Comparison of ENCODE assay signal across 8 cellular contexts in the genomic region with DNA sequence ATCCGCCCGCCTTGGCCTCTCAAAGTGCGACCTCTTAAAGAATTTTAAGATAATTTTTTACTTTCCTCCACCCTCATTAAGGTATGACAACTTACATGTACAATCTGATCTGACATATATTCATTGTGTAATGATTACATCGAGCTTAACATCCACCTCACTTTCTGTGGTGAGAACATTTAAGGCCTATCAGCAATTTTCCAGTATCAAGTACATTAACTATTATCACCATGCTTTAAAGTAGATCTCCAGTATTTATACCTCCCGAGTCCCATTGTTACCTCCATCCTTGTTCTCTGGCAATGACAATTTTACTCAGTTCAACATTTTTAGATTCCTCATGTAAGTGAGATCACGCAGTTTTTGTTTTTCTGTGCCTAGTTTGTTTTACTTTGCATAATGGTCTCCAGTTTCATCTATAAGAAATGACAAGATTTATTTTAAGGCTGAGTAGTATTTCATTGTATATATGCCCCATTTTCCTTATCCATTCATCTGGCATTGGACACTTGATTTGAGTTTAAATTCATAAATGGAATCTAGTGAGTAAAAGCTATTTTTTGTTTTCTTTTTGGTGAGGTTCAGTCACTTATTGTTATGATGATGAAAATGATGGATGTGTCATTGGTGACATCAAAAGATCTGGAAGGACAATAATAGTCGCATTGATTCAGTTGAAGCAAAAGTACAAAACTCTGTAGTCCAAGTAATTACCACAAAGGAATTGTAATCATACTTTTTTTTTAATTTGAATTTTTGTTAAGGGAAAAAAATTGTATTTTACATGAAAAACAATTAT.
DNase-seq lines count a peak whose midpoint lies in the region; ATAC-seq and TF ChIP-seq lines count a peak whose summit lies in the region.

No MANE protein-coding gene starts in this region.

- intact Hi-C loops in HCT116 (cut with micrococcal nuclease) (no loop called here), esophagus muscularis mucosa (cut with DNase I) (no loop called here), sigmoid colon (cut with DNase I) (no loop called here)

- RAD21 ChIA-PET in HCT116 (lab: Charles Lee; ENCODE audit: low non-redundant PET in 1 of 2, low total read pairs in 2 of 2, uncharacterized antibody in 2 of 2, unreplicated experiment in 2 of 2), result no interaction called here

- CTCF ChIA-PET in BJ (lab: Yijun Ruan, JAX) (interaction anchor here (0.7 to 8.3 kb wide), 5 partner anchors 10 to 1833 kb away, joined by 3 to 120 read pairs (median 4); a partner anchor contains a TSS), HCT116 (lab: Charles Lee) (interaction anchor here (1.1 to 1.4 kb wide), 3 partner anchors 9 to 71 kb away, joined by 3 to 5 read pairs (median 3); no protein-coding TSS in a partner anchor)

- POLR2A ChIA-PET in BJ (lab: Charles Lee) (interaction anchor here (0.7 to 3.1 kb wide), 8 partner anchors 11 to 69 kb away, joined by 3 to 31 read pairs (median 4); a partner anchor contains a TSS), HCT116 (lab: Charles Lee) (interaction anchor here (1.4 to 9.0 kb wide), 8 partner anchors 9 to 1804 kb away, joined by 4 to 173 read pairs (median 50); a partner anchor contains a TSS)

- WGBS in esophagus muscularis mucosa, result 51% methylated on average over 7 of the region's 7 CpGs
- WGBS in sigmoid colon, 2 donors, result 30 to 39% methylated on average over 7 of the region's 7 CpGs

- H3K4me3 ChIP-seq in BJ (ENCODE audit: low read depth, low read length) (peak overlapping the region; percentile 75), HCT116 (replicated peaks in 1 of 2; ENCODE audit: low read depth in 1 of 2, low read length in 2 of 2) (peak overlapping the region; percentile 50 to 71), SJSA1 (peak overlapping the region; percentile 73), esophagus muscularis mucosa (peak overlapping the region; percentile 39 to 62 (median 48)), sigmoid colon (peak overlapping the region; percentile 39 to 52 (median 42))

- H3K27me3 ChIP-seq in BJ (ENCODE audit: control insufficient read depth, insufficient read depth, low read length) (no peaks in the 10 kb centered on the region), HCT116 (ENCODE audit: insufficient read depth, low read length) (no peaks in the 10 kb centered on the region), SJSA1 (replicated peaks) (no peaks in the 10 kb centered on the region), esophagus muscularis mucosa (peaks cover 0 to 45% (median 21%) of the 10 kb centered on the region in 4 donors), sigmoid colon (peaks cover 12 to 54% (median 36%) of the 10 kb centered on the region in 3 donors)

- H3K4me1 ChIP-seq in HCT116 (ENCODE audit: control insufficient read depth in 1 of 2, insufficient read depth in 2 of 2, low read length in 2 of 2) (peaks cover 5 to 39% of the 10 kb centered on the region in 2 experiments; a peak in 3 of 4 replicates), SJSA1 (replicated peaks) (peaks cover 12% of the 10 kb centered on the region), esophagus muscularis mucosa (peaks cover 2 to 11% (median 5%) of the 10 kb centered on the region in 4 donors), sigmoid colon (no peaks in the 10 kb centered on the region)

- H3K9me2 ChIP-seq in HCT116 (ENCODE audit: insufficient read depth), result no peaks in the 10 kb centered on the region

- no peaks in the 10 kb centered on the region for H4K20me1 ChIP-seq in HCT116 (ENCODE audit: insufficient read depth)

- peak overlapping the region; percentile 76 for H3K27ac ChIP-seq in HCT116 (ENCODE audit: low read depth, low read length)
- H3K27ac ChIP-seq in SJSA1, result peak overlapping the region; percentile 97
- H3K27ac ChIP-seq in esophagus muscularis mucosa (replicated peaks in 1 of 4), result peak overlapping the region in 2 of 4 donors; percentile 81 to 84
- peak overlapping the region; percentile 53 to 84 (median 74) for H3K27ac ChIP-seq in sigmoid colon

- ATAC-seq in HCT116 (no peak), HG02610 (IDR thresholded peaks at IDR 0.05; ENCODE audit: unreplicated experiment) (no peak)

- no peaks in the 10 kb centered on the region for H3K79me2 ChIP-seq in HCT116 (ENCODE audit: insufficient read depth, low read length)

- TF ChIP-seq CTCF in BJ (IDR thresholded peaks at IDR 0.05; ENCODE audit: insufficient read depth, low read depth, low read length) (no peak), HCT116 (IDR thresholded peaks at IDR 0.05 in 2 of 3, conservative IDR thresholded peaks at IDR 0.05 in 1 of 3; ENCODE audit: borderline replicate concordance in 1 of 3, insufficient read depth in 1 of 3, low read depth in 2 of 3, low read length in 2 of 3) (no peak), esophagus muscularis mucosa (IDR thresholded peaks at IDR 0.05) (no peak), sigmoid colon (IDR thresholded peaks at IDR 0.05) (no peak)

- BruUV-seq in HCT116 (replicated peaks; lab: Mats Ljungman, UMichigan), result no TSS peak

- no peak overlapping the region for H2AFZ ChIP-seq in HCT116 (ENCODE audit: low read depth, low read length, poor library complexity, severe bottlenecking)

- TF ChIP-seq EP300 in esophagus muscularis mucosa (IDR thresholded peaks at IDR 0.05) (no peak), sigmoid colon (IDR thresholded peaks at IDR 0.05) (no peak)

- TF ChIP-seq POLR2A in HCT116 (IDR thresholded peaks at IDR 0.05; ENCODE audit: borderline replicate concordance, extremely low read depth, insufficient read depth, insufficient read length), result no peak
- no peak for TF ChIP-seq POLR2A in esophagus muscularis mucosa (IDR thresholded peaks at IDR 0.05; ENCODE audit: low read depth)
- TF ChIP-seq POLR2A in sigmoid colon (IDR thresholded peaks at IDR 0.05), result no peak

- peak overlapping the region; percentile 88 for H3K9ac ChIP-seq in HCT116 (ENCODE audit: low read length)

- DNase-seq in BJ (ENCODE audit: low read depth) (no peak), HCT116 (ENCODE audit: low read depth, low spot score) (no peak), SJSA1 (ENCODE audit: low read depth in 1 of 2, low spot score in 2 of 2) (peak in 1 of 2 experiments; percentile 56), esophagus muscularis mucosa (ENCODE audit: extremely low spot score) (no peak), sigmoid colon (no peak), COLO668 (lab: John Stamatoyannopoulos, UW; ENCODE audit: unreplicated experiment) (no peak), NCI-H524 treated with DMSO at 0.1 percent for 48 hours (lab: John Stamatoyannopoulos, UW) (no peak)

- H3K9me3 ChIP-seq in HCT116 (ENCODE audit: control insufficient read depth in 1 of 2, insufficient read depth in 1 of 2, low read depth in 1 of 2, low read length in 2 of 2), result no peaks in the 10 kb centered on the region
- H3K9me3 ChIP-seq in SJSA1 (replicated peaks), result no peaks in the 10 kb centered on the region
- H3K9me3 ChIP-seq in esophagus muscularis mucosa, result no peaks in the 10 kb centered on the region
- no peaks in the 10 kb centered on the region for H3K9me3 ChIP-seq in sigmoid colon

- no peak for TF ChIP-seq RAD21 in HCT116 (IDR thresholded peaks at IDR 0.05; ENCODE audit: low read depth)

- peak overlapping the region; percentile 91 for H3K4me2 ChIP-seq in HCT116 (ENCODE audit: low read length)

- H3K36me3 ChIP-seq in BJ (ENCODE audit: control insufficient read depth, insufficient read depth, low read length) (no peaks in the 10 kb centered on the region), HCT116 (ENCODE audit: control insufficient read depth in 1 of 2, insufficient read depth in 2 of 2, low read length in 2 of 2) (no peaks in the 10 kb centered on the region), SJSA1 (peaks cover 4% of the 10 kb centered on the region; the same call in 1 of the 2 replicates), esophagus muscularis mucosa (no peaks in the 10 kb centered on the region), sigmoid colon (no peaks in the 10 kb centered on the region)

TF ChIP-seq in HCT116, 20 proteins besides CTCF, POLR2A, EP300 and RAD21:
- TF ChIP-seq, protein P1, sequence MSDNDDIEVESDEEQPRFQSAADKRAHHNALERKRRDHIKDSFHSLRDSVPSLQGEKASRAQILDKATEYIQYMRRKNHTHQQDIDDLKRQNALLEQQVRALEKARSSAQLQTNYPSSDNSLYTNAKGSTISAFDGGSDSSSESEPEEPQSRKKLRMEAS (IDR thresholded peaks at IDR 0.05), result no peak
- TF ChIP-seq JUND (IDR thresholded peaks at IDR 0.05) (no peak), CBX3 (IDR thresholded peaks at IDR 0.05; ENCODE audit: low read depth) (no peak), SP1 (IDR thresholded peaks at IDR 0.05; ENCODE audit: low read depth) (no peak), YY1 (IDR thresholded peaks at IDR 0.05; ENCODE audit: extremely low read depth, insufficient replicate concordance, low read depth, low read length) (no peak)
- TF ChIP-seq, protein P2, sequence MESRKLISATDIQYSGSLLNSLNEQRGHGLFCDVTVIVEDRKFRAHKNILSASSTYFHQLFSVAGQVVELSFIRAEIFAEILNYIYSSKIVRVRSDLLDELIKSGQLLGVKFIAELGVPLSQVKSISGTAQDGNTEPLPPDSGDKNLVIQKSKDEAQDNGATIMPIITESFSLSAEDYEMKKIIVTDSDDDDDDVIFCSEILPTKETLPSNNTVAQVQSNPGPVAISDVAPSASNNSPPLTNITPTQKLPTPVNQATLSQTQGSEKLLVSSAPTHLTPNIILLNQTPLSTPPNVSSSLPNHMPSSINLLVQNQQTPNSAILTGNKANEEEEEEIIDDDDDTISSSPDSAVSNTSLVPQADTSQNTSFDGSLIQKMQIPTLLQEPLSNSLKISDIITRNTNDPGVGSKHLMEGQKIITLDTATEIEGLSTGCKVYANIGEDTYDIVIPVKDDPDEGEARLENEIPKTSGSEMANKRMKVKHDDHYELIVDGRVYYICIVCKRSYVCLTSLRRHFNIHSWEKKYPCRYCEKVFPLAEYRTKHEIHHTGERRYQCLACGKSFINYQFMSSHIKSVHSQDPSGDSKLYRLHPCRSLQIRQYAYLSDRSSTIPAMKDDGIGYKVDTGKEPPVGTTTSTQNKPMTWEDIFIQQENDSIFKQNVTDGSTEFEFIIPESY (IDR thresholded peaks at IDR 0.05; ENCODE audit: extremely low read depth, insufficient replicate concordance, low read length), result no peak
